ENCODE assay signal across 16 cellular contexts in genomic region chr10:79005126-79005820, GRCh38.
"Had no signal": no experiment of that assay in that cellular context is flagged by ENCODE, and none has a peak within 500 bp of the region (broad histone marks: within the 10 kb centered on the region; RNA-seq: fewer than 3 reads in every experiment).

No MANE protein-coding gene starts in this region.

- H3K36me3 ChIP-seq: heart right ventricle, suprapubic skin, vagina had no signal

- H3K4me3 ChIP-seq: heart right ventricle, lung, suprapubic skin, vagina had no signal

- ATAC-seq: activated T-cell treated with anti-CD3 and anti-CD28 coated beads, Interleukin-2, amount 50 U/mL, for 4 hours; heart right ventricle had no signal

- H3K9me3 ChIP-seq: heart right ventricle, suprapubic skin, vagina had no signal

- H3K27me3 ChIP-seq: heart right ventricle, suprapubic skin, vagina had no signal

- DNase-seq: activated CD4-positive, alpha-beta T cell treated with anti-CD3 and anti-CD28 coated beads, Interleukin-2, amount 50 U/mL, for 1 hour; activated CD4-positive, CD25-positive, alpha-beta regulatory T cell treated with anti-CD3 and anti-CD28 coated beads, Interleukin-2, amount 50 U/mL, for 72 hours; activated CD8-positive, alpha-beta memory T cell treated with anti-CD3 and anti-CD28 coated beads, Interleukin-2, amount 50 U/mL, for 4 hours; activated effector memory CD4-positive, alpha-beta T cell treated with Interleukin-2 at 50 U/mL for 16 hours; activated naive CD4-positive, alpha-beta T cell treated with anti-CD3 and anti-CD28 coated beads, Interleukin-2, amount 10 ng/mL, durations not matched to agents 7 days and 5 days; activated naive CD8-positive, alpha-beta T cell treated with anti-CD3 and anti-CD28 coated beads, Interleukin-2, amount 50 U/mL, for 24 hours; activated T-cell treated with anti-CD3 and anti-CD28 coated beads, Interleukin-2, amount 50 U/mL, for 4 hours; aorta; cerebellar nuclear complex; effector CD4-positive, alpha-beta T cell; heart right ventricle; retina; trophoblast cell had no signal

- H3K27ac ChIP-seq: heart right ventricle, suprapubic skin, vagina had no signal
